In the genomic region with DNA sequence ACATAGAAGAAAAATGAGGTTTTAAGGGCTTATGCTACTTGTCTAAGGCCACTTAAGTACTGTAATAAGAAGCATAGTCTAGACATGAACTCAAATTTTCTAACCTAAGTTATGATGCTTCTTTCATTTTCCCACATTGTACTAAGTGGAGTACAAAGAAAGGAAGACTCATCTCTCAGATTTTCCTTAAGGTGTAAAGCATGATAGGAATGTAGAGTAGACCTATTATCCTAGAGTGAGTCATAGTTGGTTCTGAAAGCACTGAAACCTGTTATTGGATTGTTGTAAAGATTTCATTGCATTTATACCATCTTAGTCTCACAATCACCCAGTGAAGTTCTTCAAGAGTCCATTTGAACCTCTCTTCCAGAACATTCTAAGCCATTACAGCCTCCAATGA, we compare ENCODE assay signal across 18 cellular contexts.
DNase-seq lines count a peak whose midpoint lies in the region; ATAC-seq, FAIRE-seq and TF ChIP-seq lines count a peak whose summit lies in the region.
"Had no signal": no experiment of that assay in that cellular context is flagged by ENCODE, and none has a peak within 500 bp of the region (broad histone marks: within the 10 kb centered on the region; RNA-seq: fewer than 3 reads in every experiment).

No MANE protein-coding gene starts in this region.

- intact Hi-C loops in left lung (cut with DNase I) = no loop called here
- intact Hi-C loops in right cardiac atrium (cut with DNase I) = no loop called here

- no peaks in the 10 kb centered on the region for H3K9me3 ChIP-seq in left lung
- no peaks in the 10 kb centered on the region for H3K9me3 ChIP-seq in right cardiac atrium (ENCODE audit: control insufficient read depth, low read length)
- H3K9me3 ChIP-seq: SJSA1 had no signal

- DNase-seq in DMS53 (lab: John Stamatoyannopoulos, UW) (peak; percentile 46), RCC 7860 (ENCODE audit: low spot score) (peak; percentile 41), epithelial cell of esophagus (ENCODE audit: low read depth) (peak; percentile 44), left lung (no peak), Ammon's horn (ENCODE audit: low spot score) (no peak), right cardiac atrium (no peak), NCI-H2227 treated with DMSO at 0.1 percent for 48 hours (lab: John Stamatoyannopoulos, UW) (no peak), substantia nigra (lab: John Stamatoyannopoulos, UW) (no peak)
- DNase-seq: EL, GF-D8, GOT3, HCEC 1CT, NCI-H1417, NCI-H1694 treated with DMSO at 0.1 percent for 48 hours, NCI-H510A, NCI-H748 treated with DMSO at 0.1 percent for 48 hours had no signal

- no peaks in the 10 kb centered on the region for H3K36me3 ChIP-seq in left lung
- H3K36me3 ChIP-seq: SJSA1 had no signal

- H3K4me3 ChIP-seq in epithelial cell of esophagus (ENCODE audit: low read length) (no peak overlapping the region), left lung (no peak overlapping the region), right cardiac atrium (ENCODE audit: low read length) (no peak overlapping the region)
- H3K4me3 ChIP-seq: SJSA1 had no signal

- TF ChIP-seq CTCF in epithelial cell of esophagus (IDR thresholded peaks at IDR 0.05; ENCODE audit: insufficient read depth, low read depth, low read length, missing control alignments) (no peak), left lung (IDR thresholded peaks at IDR 0.05) (no peak)

- FAIRE-seq in RCC 7860 (lab: Jason Lieb, UNC) = no peak
- FAIRE-seq: GM19239 had no signal

- H3K27ac ChIP-seq in left lung (no peak overlapping the region), right cardiac atrium (ENCODE audit: low read length) (no peak overlapping the region), substantia nigra (ENCODE audit: low read depth, low read length, poor library complexity, severe bottlenecking) (no peak overlapping the region)
- H3K27ac ChIP-seq: SJSA1 had no signal

- ATAC-seq in left lung (peak; percentile 32), right cardiac atrium (no peak)

- no peaks in the 10 kb centered on the region for H3K27me3 ChIP-seq in left lung
- H3K27me3 ChIP-seq in right cardiac atrium (ENCODE audit: control insufficient read depth, insufficient read depth) = no peaks in the 10 kb centered on the region
- H3K27me3 ChIP-seq: SJSA1 had no signal

- H3K4me1 ChIP-seq in left lung (no peaks in the 10 kb centered on the region), right cardiac atrium (ENCODE audit: control insufficient read depth, insufficient read depth, low read length) (no peaks in the 10 kb centered on the region)
- H3K4me1 ChIP-seq: SJSA1 had no signal

Comparison
In these comparisons a context has a peak if more than half of its experiments do, and no peak if none do; other contexts are left out.
1. DNase-seq: peak in DMS53 (single experiment), RCC 7860 (single experiment) and epithelial cell of esophagus (single experiment); none in left lung (0 of 2), Ammon's horn (single experiment), right cardiac atrium (0 of 3), NCI-H2227 treated with DMSO at 0.1 percent for 48 hours (single experiment) and substantia nigra (0 of 49).